ENCODE assay signal across 10 cellular contexts in genomic region chr5:68464424-68464823, GRCh38.
DNase-seq lines count a peak whose midpoint lies in the region; ATAC-seq and TF ChIP-seq lines count a peak whose summit lies in the region.
"Had no signal": no experiment of that assay in that cellular context is flagged by ENCODE, and none has a peak within 500 bp of the region (broad histone marks: within the 10 kb centered on the region; RNA-seq: fewer than 3 reads in every experiment).

No MANE protein-coding gene starts in this region.

- H3K27me3 ChIP-seq in neural progenitor cell, result no peaks in the 10 kb centered on the region

- peaks cover 4% of the 10 kb centered on the region for H3K4me1 ChIP-seq in neural progenitor cell

- H3K36me3 Mint-ChIP-seq in neural progenitor cell, result no peaks in the 10 kb centered on the region

- no peaks in the 10 kb centered on the region for H3K79me2 ChIP-seq in neural progenitor cell (ENCODE audit: low read depth)

- no peak overlapping the region for H3K4me2 ChIP-seq in neural progenitor cell

- peaks cover 11% of the 10 kb centered on the region for H3F3A ChIP-seq in neural progenitor cell (ENCODE audit: low read depth)

- H2AFZ ChIP-seq in neural progenitor cell (replicated peaks), result no peak overlapping the region

- H3K9ac ChIP-seq in neural progenitor cell, result no peak overlapping the region

- peaks cover 5% of the 10 kb centered on the region for H3K4me1 Mint-ChIP-seq in neural progenitor cell

- no peak overlapping the region for H3K27ac Mint-ChIP-seq in neural progenitor cell

- no peaks in the 10 kb centered on the region for H3K9me3 Mint-ChIP-seq in neural progenitor cell

- ATAC-seq in HG02798 (IDR thresholded peaks at IDR 0.05; ENCODE audit: poor library complexity, unreplicated experiment), result peak; percentile 69

- TF ChIP-seq CTCF in neural progenitor cell (IDR thresholded peaks at IDR 0.05), result no peak

- no peak overlapping the region for H3K4me3 Mint-ChIP-seq in neural progenitor cell

- no peaks in the 10 kb centered on the region for H4K20me1 ChIP-seq in neural progenitor cell (ENCODE audit: low read depth)

- no peaks in the 10 kb centered on the region for H3K36me3 ChIP-seq in neural progenitor cell

- H3K27ac ChIP-seq in neural progenitor cell, result no peak overlapping the region

- no peaks in the 10 kb centered on the region for H3K9me3 ChIP-seq in neural progenitor cell (ENCODE audit: low read depth)

- no peak overlapping the region for H3K4me3 ChIP-seq in neural progenitor cell

- H3K27me3 Mint-ChIP-seq in neural progenitor cell (ENCODE audit: insufficient read depth, low read depth), result no peaks in the 10 kb centered on the region

- DNase-seq in Daoy (ENCODE audit: low read depth), result peak; percentile 76
- peak; percentile 24 to 35 for DNase-seq in activated CD4-positive, alpha-beta T cell treated with anti-CD3 and anti-CD28 coated beads, Interleukin-2, amount 50 U/mL, for 4 hours
- DNase-seq in kidney glomerular epithelial cell (lab: John Stamatoyannopoulos, UW), result peak; percentile 75
- no peak for DNase-seq in hepatic stellate cell (ENCODE audit: low spot score)
- DNase-seq in DMS79 (lab: John Stamatoyannopoulos, UW), result no peak
- no peak for DNase-seq in neural progenitor cell (ENCODE audit: low spot score)
- no peak for DNase-seq in HuH-7.5 (ENCODE audit: low spot score)
- DNase-seq: glutamatergic neuron, SHP77 treated with DMSO at 0.1 percent for 48 hours had no signal

Comparison
In these comparisons a context has a peak if more than half of its experiments do, and no peak if none do; other contexts are left out.
1. DNase-seq: peak in Daoy (single experiment), activated CD4-positive, alpha-beta T cell treated with anti-CD3 and anti-CD28 coated beads, Interleukin-2, amount 50 U/mL, for 4 hours (2 of 2) and kidney glomerular epithelial cell (single experiment); none in hepatic stellate cell (single experiment), DMS79 (single experiment), neural progenitor cell (single experiment) and HuH-7.5 (single experiment).